ENCODE assay signal across 8 cellular contexts in genomic region chr16:11796227-11797165, GRCh38. TPM values are rescaled to one million over a fixed set of nuclear protein-coding genes. Genes with fewer than 3 reads are reported as not detected.
A peak's percentile ranks its signal among the peaks of the same experiment; 100 is the strongest.
DNase-seq lines count a peak whose midpoint lies in the region; ATAC-seq and TF ChIP-seq lines count a peak whose summit lies in the region.

No MANE protein-coding gene starts in this region.

- no peaks in the 10 kb centered on the region for H3K9me3 ChIP-seq in esophagus muscularis mucosa
- H3K9me3 ChIP-seq in mucosa of rectum (ENCODE audit: control insufficient read depth in 2 of 2, low read length in 2 of 2) = no peaks in the 10 kb centered on the region
- H3K9me3 ChIP-seq in thoracic aorta = no peaks in the 10 kb centered on the region

- no peak for TF ChIP-seq CTCF in HL-60 (IDR thresholded peaks at IDR 0.05; ENCODE audit: insufficient read depth, low read length)
- no peak for TF ChIP-seq CTCF in esophagus muscularis mucosa (IDR thresholded peaks at IDR 0.05)
- no peak for TF ChIP-seq CTCF in thoracic aorta (IDR thresholded peaks at IDR 0.05)

- H3K36me3 ChIP-seq in esophagus muscularis mucosa (peaks cover 0 to 4% (median 1%) of the 10 kb centered on the region in 4 donors), mucosa of rectum (ENCODE audit: control insufficient read depth in 2 of 2, insufficient read depth in 2 of 2, low read length in 2 of 2) (peaks cover 0 to 3% of the 10 kb centered on the region in 2 donors), thoracic aorta (no peaks in the 10 kb centered on the region)

- H3K4me1 ChIP-seq in esophagus muscularis mucosa (peaks cover 70 to 82% (median 74%) of the 10 kb centered on the region in 4 donors), mucosa of rectum (ENCODE audit: control insufficient read depth in 2 of 2, insufficient read depth in 2 of 2, low read length in 2 of 2) (peaks cover 38 to 48% of the 10 kb centered on the region in 2 donors), thoracic aorta (ENCODE audit: control insufficient read depth in 1 of 2, low read depth in 2 of 2) (peaks cover 54 to 73% of the 10 kb centered on the region in 2 donors)

- peak overlapping the region; percentile 92 to 98 for H3K9ac ChIP-seq in mucosa of rectum (ENCODE audit: low read depth in 1 of 2, low read length in 2 of 2)

- H3K27ac ChIP-seq in HL-60 (replicated peaks) = peak overlapping the region; percentile 91
- peak overlapping the region; percentile 98 to 99 (median 99) for H3K27ac ChIP-seq in esophagus muscularis mucosa (replicated peaks in 1 of 4)
- H3K27ac ChIP-seq in mucosa of rectum (ENCODE audit: low read depth in 2 of 2, low read length in 2 of 2) = peak overlapping the region; percentile 88 to 99
- peak overlapping the region; percentile 97 to 98 for H3K27ac ChIP-seq in thoracic aorta

- no peak for TF ChIP-seq POLR2A in esophagus muscularis mucosa (IDR thresholded peaks at IDR 0.05; ENCODE audit: low read depth)

- DNase-seq in A172 (ENCODE audit: low spot score) (peak; percentile 37), HL-60 (ENCODE audit: low read depth in 1 of 2, low spot score in 1 of 2) (peak in 1 of 2 experiments; percentile 15), esophagus muscularis mucosa (ENCODE audit: extremely low spot score) (peak; percentile 93), thoracic aorta (ENCODE audit: low spot score) (no peak), NOMO-1 treated with dmso at 0.1 percent for 144 hours (lab: John Stamatoyannopoulos, UW; ENCODE audit: unreplicated experiment) (no peak)
- peak; percentile 19 for DNase-seq in activated CD8-positive, alpha-beta memory T cell treated with anti-CD3 and anti-CD28 coated beads, Interleukin-2, amount 50 U/mL, for 4 hours

- peak; percentile 3 for ATAC-seq in GM18868 (IDR thresholded peaks at IDR 0.05; ENCODE audit: unreplicated experiment)
- peak; percentile 44 for ATAC-seq in thoracic aorta (ENCODE audit: insufficient number of reproducible peaks, low FRiP score, low read depth)

- WGBS in esophagus muscularis mucosa = 1% methylated on average over 51 of the region's 93 CpGs

- intact Hi-C loops in esophagus muscularis mucosa (cut with DNase I) = loop anchor here (2.0 kb wide), 1 partner anchor 54 kb away; the partner anchor contains the start of gene TXNDC11

- H3K4me3 ChIP-seq in HL-60 (replicated peaks; ENCODE audit: insufficient read depth, low read length) (peak overlapping the region; percentile 60), esophagus muscularis mucosa (peak overlapping the region; percentile 76 to 97 (median 94)), mucosa of rectum (ENCODE audit: low read length in 2 of 2) (peak overlapping the region; percentile 78 to 93), thoracic aorta (peak overlapping the region; percentile 90)

- TF ChIP-seq EP300 in esophagus muscularis mucosa (IDR thresholded peaks at IDR 0.05) = no peak

- H3K27me3 ChIP-seq in HL-60 (ENCODE audit: insufficient read depth, poor library complexity, severe bottlenecking) = no peaks in the 10 kb centered on the region
- no peaks in the 10 kb centered on the region for H3K27me3 ChIP-seq in esophagus muscularis mucosa
- H3K27me3 ChIP-seq in mucosa of rectum (ENCODE audit: control insufficient read depth in 2 of 2, insufficient read depth in 2 of 2, low read length in 2 of 2) = no peaks in the 10 kb centered on the region
- H3K27me3 ChIP-seq in thoracic aorta (replicated peaks; ENCODE audit: insufficient read depth) = no peaks in the 10 kb centered on the region

RNA-seq across cellular contexts. Expression of gene ZC3H7A, which starts 0.6 kb away (rescaled TPM):
- 32.0 and 73.5 TPM in 2 replicates for total RNA-seq in A172 (2014; rRNA removed; shearing (Covaris generic))
- 10 to 100 TPM; 51.1 to 61.0 (median 61.0) TPM for total RNA-seq in esophagus muscularis mucosa
- 10 to 100 TPM; 47.8 to 86.1 TPM for total RNA-seq in thoracic aorta

RNA-seq across cellular contexts. Expression of gene TXNDC11, which starts 53.8 kb away (rescaled TPM):
- 33.8 and 35.9 TPM in 2 replicates for total RNA-seq in A172 (2014; rRNA removed; shearing (Covaris generic))
- total RNA-seq in esophagus muscularis mucosa (10 to 100 TPM; 32.4 to 47.2 (median 38.2) TPM), thoracic aorta (10 to 100 TPM; 44.5 to 49.4 TPM)

RNA-seq across cellular contexts. Expression of gene RSL1D1, which starts 54.8 kb away (rescaled TPM):
- 345 and 364 TPM in 2 replicates for total RNA-seq in A172 (2014; rRNA removed; shearing (Covaris generic))
- total RNA-seq in esophagus muscularis mucosa (100 to 1,000 TPM in 2 of 4 donors, 10 to 100 TPM in 2; 73.9 to 125 (median 97.1) TPM), thoracic aorta (100 to 1,000 TPM in 1 of 2 donors, 10 to 100 TPM in 1; 51.2 to 184 TPM)

Comparison
In these comparisons a context has a peak if more than half of its experiments do, and no peak if none do; other contexts are left out.
1. DNase-seq: peak in A172 (single experiment), activated CD8-positive, alpha-beta memory T cell treated with anti-CD3 and anti-CD28 coated beads, Interleukin-2, amount 50 U/mL, for 4 hours (single experiment) and esophagus muscularis mucosa (single experiment); none in thoracic aorta (single experiment) and NOMO-1 treated with dmso at 0.1 percent for 144 hours (single experiment).
2. Peak in every context shown above with its lines, with median percentiles within 50 percentile points of each other: H3K27ac ChIP-seq and H3K4me3 ChIP-seq.